In the genomic region with DNA sequence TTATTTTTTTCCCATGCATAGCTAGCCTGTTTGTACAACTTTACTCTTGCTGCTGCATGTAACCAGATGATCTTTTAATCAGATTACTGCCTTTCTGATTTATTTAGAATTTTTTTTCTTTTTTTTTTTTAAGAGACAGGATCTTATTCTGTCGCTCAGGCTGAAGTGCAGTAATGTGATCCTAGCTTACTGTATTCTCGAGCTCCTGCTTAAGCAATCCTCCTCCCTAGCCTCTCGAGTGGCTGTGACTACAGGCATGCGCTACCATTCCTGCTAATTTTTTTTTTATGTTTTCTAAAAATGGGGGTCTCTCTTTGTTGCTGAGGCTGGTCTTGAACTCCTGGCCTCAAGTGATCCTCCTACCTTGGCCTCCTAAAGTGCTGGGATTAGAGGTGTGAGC, we compare ENCODE assay signal across 27 cellular contexts.
"Had no signal": no experiment of that assay in that cellular context is flagged by ENCODE, and none has a peak within 500 bp of the region (broad histone marks: within the 10 kb centered on the region; RNA-seq: fewer than 3 reads in every experiment).

No MANE protein-coding gene starts in this region.

- DNase-seq: activated CD4-positive, alpha-beta memory T cell treated with anti-CD3 and anti-CD28 coated beads for 36 hours; activated CD4-positive, alpha-beta T cell treated with anti-CD3 and anti-CD28 coated beads, Interleukin-2, amount 10 ng/mL, durations not matched to agents 7 days and 5 days; activated CD4-positive, CD25-positive, alpha-beta regulatory T cell; activated CD8-positive, alpha-beta memory T cell treated with anti-CD3 and anti-CD28 coated beads for 24 hours; activated gamma-delta T cell; activated naive CD4-positive, alpha-beta T cell treated with anti-CD3 and anti-CD28 coated beads, Interleukin-2, amount 10 ng/mL, durations not matched to agents 7 days and 5 days; activated naive CD8-positive, alpha-beta T cell treated with anti-CD3 and anti-CD28 coated beads for 36 hours; activated T-cell treated with anti-CD3 and anti-CD28 coated beads for 4 hours; activated T-cell treated with anti-CD3 and anti-CD28 coated beads, Interleukin-2, amount 50 U/mL, for 48 hours; adrenal gland; anterior cingulate cortex; cerebellar nuclear complex; Karpas-422; NCI-H1105 treated with DMSO at 0.1 percent for 48 hours; NCI-H1436 treated with DMSO at 0.1 percent for 48 hours; NCI-H187; NCI-H2081; NCI-H345; NCI-H510A; NCI-H526 treated with DMSO at 0.1 percent for 48 hours; Peyer's patch; Right ventricle myocardium superior; SJCRH30; T-helper 2 cell; T1000 had no signal

- H3K27me3 ChIP-seq: adrenal gland, Peyer's patch, SJCRH30 had no signal

- H3K4me1 ChIP-seq: adrenal gland, Peyer's patch had no signal

- H3K9me3 Mint-ChIP-seq: activated CD4-positive, alpha-beta memory T cell treated with anti-CD3 and anti-CD28 coated beads for 36 hours; activated CD4-positive, alpha-beta T cell treated with anti-CD3 and anti-CD28 coated beads, Interleukin-2, amount 10 ng/mL, durations not matched to agents 7 days and 5 days; activated naive CD4-positive, alpha-beta T cell treated with anti-CD3 and anti-CD28 coated beads, Interleukin-2, amount 10 ng/mL, durations not matched to agents 7 days and 5 days; activated naive CD8-positive, alpha-beta T cell treated with anti-CD3 and anti-CD28 coated beads for 36 hours; activated T-helper 17 cell treated with anti-CD3 and anti-CD28 coated beads, Interleukin-2, amount 50 U/mL, for 72 hours had no signal

- H3K27ac ChIP-seq: adrenal gland, Peyer's patch, RWPE1, SJCRH30 had no signal

- H3K9me3 ChIP-seq: adrenal gland, Peyer's patch, SJCRH30 had no signal

- H3K27me3 Mint-ChIP-seq: activated CD4-positive, alpha-beta memory T cell treated with anti-CD3 and anti-CD28 coated beads for 36 hours; activated CD4-positive, alpha-beta T cell treated with anti-CD3 and anti-CD28 coated beads, Interleukin-2, amount 10 ng/mL, durations not matched to agents 7 days and 5 days; activated naive CD4-positive, alpha-beta T cell treated with anti-CD3 and anti-CD28 coated beads, Interleukin-2, amount 10 ng/mL, durations not matched to agents 7 days and 5 days; activated naive CD8-positive, alpha-beta T cell treated with anti-CD3 and anti-CD28 coated beads for 36 hours; activated T-helper 17 cell treated with anti-CD3 and anti-CD28 coated beads, Interleukin-2, amount 50 U/mL, for 72 hours had no signal

- H3K4me3 ChIP-seq: adrenal gland, Peyer's patch, SJCRH30 had no signal

- H3K36me3 ChIP-seq: adrenal gland had no signal

- H3K27ac Mint-ChIP-seq: activated CD4-positive, alpha-beta memory T cell treated with anti-CD3 and anti-CD28 coated beads for 36 hours; activated CD4-positive, alpha-beta T cell treated with anti-CD3 and anti-CD28 coated beads, Interleukin-2, amount 10 ng/mL, durations not matched to agents 7 days and 5 days; activated naive CD4-positive, alpha-beta T cell treated with anti-CD3 and anti-CD28 coated beads, Interleukin-2, amount 10 ng/mL, durations not matched to agents 7 days and 5 days; activated naive CD8-positive, alpha-beta T cell treated with anti-CD3 and anti-CD28 coated beads for 36 hours; activated T-helper 17 cell treated with anti-CD3 and anti-CD28 coated beads, Interleukin-2, amount 50 U/mL, for 72 hours had no signal

- ATAC-seq: activated T-helper 17 cell treated with anti-CD3 and anti-CD28 coated beads, Interleukin-2, amount 50 U/mL, for 72 hours had no signal

- H3K4me3 Mint-ChIP-seq: activated CD4-positive, alpha-beta memory T cell treated with anti-CD3 and anti-CD28 coated beads for 36 hours; activated CD4-positive, alpha-beta T cell treated with anti-CD3 and anti-CD28 coated beads, Interleukin-2, amount 10 ng/mL, durations not matched to agents 7 days and 5 days; activated naive CD4-positive, alpha-beta T cell treated with anti-CD3 and anti-CD28 coated beads, Interleukin-2, amount 10 ng/mL, durations not matched to agents 7 days and 5 days; activated naive CD8-positive, alpha-beta T cell treated with anti-CD3 and anti-CD28 coated beads for 36 hours; activated T-helper 17 cell treated with anti-CD3 and anti-CD28 coated beads, Interleukin-2, amount 50 U/mL, for 72 hours had no signal
